ENCODE assay signal across 22 cellular contexts in the genomic region with DNA sequence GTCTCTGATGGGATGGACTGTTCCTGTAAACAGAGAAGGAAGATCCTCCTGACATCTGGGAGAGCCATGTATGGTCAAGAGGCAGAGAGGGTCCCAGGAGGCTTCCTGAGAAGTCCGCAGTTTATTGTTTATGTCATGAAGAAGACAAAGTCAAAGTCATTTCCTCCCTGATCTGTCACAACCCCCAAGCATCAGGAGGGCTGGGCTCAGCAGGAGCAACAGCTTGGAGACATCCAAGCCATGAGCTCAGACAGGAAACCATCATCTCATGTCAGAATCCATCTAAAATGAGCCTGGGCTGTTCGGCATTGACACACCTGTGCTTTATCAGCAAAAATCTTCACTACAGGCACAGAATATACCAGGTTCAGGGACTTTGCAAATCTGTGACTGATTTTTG.
DNase-seq lines count a peak whose midpoint lies in the region; ATAC-seq and TF ChIP-seq lines count a peak whose summit lies in the region.
"Had no signal": no experiment of that assay in that cellular context is flagged by ENCODE, and none has a peak within 500 bp of the region (broad histone marks: within the 10 kb centered on the region; RNA-seq: fewer than 3 reads in every experiment).

No MANE protein-coding gene starts in this region.

- no peaks in the 10 kb centered on the region for H3K9me3 Mint-ChIP-seq in activated CD4-positive, alpha-beta memory T cell treated with anti-CD3 and anti-CD28 coated beads for 36 hours

- H3K36me3 ChIP-seq in BLaER1 treated with 17β-estradiol and CSF1 and Interleukin-3, amounts not matched to agents 10 nM and 100 nM: no peaks in the 10 kb centered on the region
- H3K36me3 ChIP-seq in H7 (replicated peaks; ENCODE audit: control insufficient read depth, insufficient read depth, low read length): no peaks in the 10 kb centered on the region
- H3K36me3 ChIP-seq: BE2C had no signal

- H4K20me1 ChIP-seq in BLaER1 treated with 17β-estradiol and CSF1 and Interleukin-3, amounts not matched to agents 10 nM and 100 nM: no peaks in the 10 kb centered on the region

- H3K9ac ChIP-seq in BLaER1 treated with 17β-estradiol and CSF1 and Interleukin-3, amounts not matched to agents 10 nM and 100 nM: no peak overlapping the region

- peaks cover 0 to 18% (median 10%) of the 10 kb centered on the region in 10 experiments; a peak in 12 of 20 replicates for H3K4me1 ChIP-seq in BLaER1 treated with 17β-estradiol and CSF1 and Interleukin-3, amounts not matched to agents 10 nM and 100 nM

- ATAC-seq in HG03280 (IDR thresholded peaks at IDR 0.05; ENCODE audit: unreplicated experiment): no peak
- ATAC-seq: GM12878 had no signal

- POLR2A ChIA-PET in activated CD4-positive, alpha-beta memory T cell treated with anti-CD3 and anti-CD28 coated beads for 36 hours (lab: Charles Lee): no interaction called here

- no peaks in the 10 kb centered on the region for H3K9me3 ChIP-seq in BLaER1 treated with 17β-estradiol and CSF1 and Interleukin-3, amounts not matched to agents 10 nM and 100 nM (replicated peaks in 1 of 11)
- H3K9me3 ChIP-seq: BE2C had no signal

- no peaks in the 10 kb centered on the region for H3K36me3 Mint-ChIP-seq in activated CD4-positive, alpha-beta memory T cell treated with anti-CD3 and anti-CD28 coated beads for 36 hours
- H3K36me3 Mint-ChIP-seq: CD14-positive monocyte; CD4-positive, alpha-beta memory T cell; CD4-positive, CD25-positive, alpha-beta regulatory T cell; CD8-positive, alpha-beta memory T cell had no signal

- peaks cover 3% of the 10 kb centered on the region for H3K27me3 Mint-ChIP-seq in activated CD4-positive, alpha-beta memory T cell treated with anti-CD3 and anti-CD28 coated beads for 36 hours
- H3K27me3 Mint-ChIP-seq: CD8-positive, alpha-beta memory T cell had no signal

- H3K4me1 Mint-ChIP-seq in activated CD4-positive, alpha-beta memory T cell treated with anti-CD3 and anti-CD28 coated beads for 36 hours (ENCODE audit: low read depth): no peaks in the 10 kb centered on the region
- H3K4me1 Mint-ChIP-seq: CD14-positive monocyte; CD4-positive, alpha-beta memory T cell; CD4-positive, CD25-positive, alpha-beta regulatory T cell; CD8-positive, alpha-beta memory T cell had no signal

- CTCF ChIA-PET in activated CD4-positive, alpha-beta memory T cell treated with anti-CD3 and anti-CD28 coated beads for 36 hours (lab: Charles Lee): interaction anchor here (0.6 kb wide), 1 partner anchor 12 kb away, joined by 3 read pairs; no protein-coding TSS in a partner anchor

- intact Hi-C loops in activated CD4-positive, alpha-beta memory T cell treated with anti-CD3 and anti-CD28 coated beads for 36 hours (cut with micrococcal nuclease): no loop called here

- no peak overlapping the region for H3K27ac ChIP-seq in BLaER1 treated with 17β-estradiol and CSF1 and Interleukin-3, amounts not matched to agents 10 nM and 100 nM

- H3K4me3 ChIP-seq in BLaER1 treated with 17β-estradiol and CSF1 and Interleukin-3, amounts not matched to agents 10 nM and 100 nM: no peak overlapping the region
- no peak overlapping the region for H3K4me3 ChIP-seq in H7 (ENCODE audit: insufficient read depth, low read depth, low read length)
- H3K4me3 ChIP-seq: GM12878 had no signal

- H3K27me3 ChIP-seq in BLaER1 treated with 17β-estradiol and CSF1 and Interleukin-3, amounts not matched to agents 10 nM and 100 nM: no peaks in the 10 kb centered on the region
- H3K27me3 ChIP-seq in H7 (ENCODE audit: control insufficient read depth, insufficient read depth, low read length): no peaks in the 10 kb centered on the region
- H3K27me3 ChIP-seq: BE2C had no signal

- H3K27ac Mint-ChIP-seq in activated CD4-positive, alpha-beta memory T cell treated with anti-CD3 and anti-CD28 coated beads for 36 hours: no peak overlapping the region
- H3K27ac Mint-ChIP-seq: CD14-positive monocyte; CD4-positive, alpha-beta memory T cell; CD4-positive, CD25-positive, alpha-beta regulatory T cell; CD8-positive, alpha-beta memory T cell had no signal

- H3K4me3 Mint-ChIP-seq in activated CD4-positive, alpha-beta memory T cell treated with anti-CD3 and anti-CD28 coated beads for 36 hours: no peak overlapping the region
- H3K4me3 Mint-ChIP-seq: CD14-positive monocyte; CD4-positive, alpha-beta memory T cell; CD4-positive, CD25-positive, alpha-beta regulatory T cell; CD8-positive, alpha-beta memory T cell had no signal

- peak overlapping the region in 9 of 11 experiments; percentile 7 to 49 (median 31); a peak in 13 of 22 replicates for H3K4me2 ChIP-seq in BLaER1 treated with 17β-estradiol and CSF1 and Interleukin-3, amounts not matched to agents 10 nM and 100 nM

- DNase-seq in H7: no peak
- no peak for DNase-seq in activated CD4-positive, alpha-beta memory T cell treated with anti-CD3 and anti-CD28 coated beads for 36 hours
- DNase-seq: 8988T; ACHN; BE2C; C1 segment of cervical spinal cord; CD4-positive, alpha-beta memory T cell; CD4-positive, CD25-positive, alpha-beta regulatory T cell; CD8-positive, alpha-beta memory T cell; COR-L47; DMS 273 treated with DMSO at 0.1 percent for 48 hours; DMS153; DMS53; DMS79; DND-41; EL; GDM1 had no signal

TF ChIP-seq in PFSK-1, 5 proteins besides CTCF, POLR2A, EP300 and RAD21:
- TF ChIP-seq SIN3A (IDR thresholded peaks at IDR 0.05; ENCODE audit: borderline replicate concordance, insufficient read depth, low read length) (no peak), FOXP2 (optimal IDR thresholded peaks at IDR 0.05; ENCODE audit: borderline replicate concordance, extremely low read depth, extremely low read length, insufficient read depth) (peak; percentile 72), POLR2AphosphoS5 (IDR thresholded peaks at IDR 0.05; ENCODE audit: low read depth, low read length) (no peak), TAF1 (IDR thresholded peaks at IDR 0.05; ENCODE audit: borderline replicate concordance, insufficient read depth, low read length) (no peak)
- TF ChIP-seq, protein P1, sequence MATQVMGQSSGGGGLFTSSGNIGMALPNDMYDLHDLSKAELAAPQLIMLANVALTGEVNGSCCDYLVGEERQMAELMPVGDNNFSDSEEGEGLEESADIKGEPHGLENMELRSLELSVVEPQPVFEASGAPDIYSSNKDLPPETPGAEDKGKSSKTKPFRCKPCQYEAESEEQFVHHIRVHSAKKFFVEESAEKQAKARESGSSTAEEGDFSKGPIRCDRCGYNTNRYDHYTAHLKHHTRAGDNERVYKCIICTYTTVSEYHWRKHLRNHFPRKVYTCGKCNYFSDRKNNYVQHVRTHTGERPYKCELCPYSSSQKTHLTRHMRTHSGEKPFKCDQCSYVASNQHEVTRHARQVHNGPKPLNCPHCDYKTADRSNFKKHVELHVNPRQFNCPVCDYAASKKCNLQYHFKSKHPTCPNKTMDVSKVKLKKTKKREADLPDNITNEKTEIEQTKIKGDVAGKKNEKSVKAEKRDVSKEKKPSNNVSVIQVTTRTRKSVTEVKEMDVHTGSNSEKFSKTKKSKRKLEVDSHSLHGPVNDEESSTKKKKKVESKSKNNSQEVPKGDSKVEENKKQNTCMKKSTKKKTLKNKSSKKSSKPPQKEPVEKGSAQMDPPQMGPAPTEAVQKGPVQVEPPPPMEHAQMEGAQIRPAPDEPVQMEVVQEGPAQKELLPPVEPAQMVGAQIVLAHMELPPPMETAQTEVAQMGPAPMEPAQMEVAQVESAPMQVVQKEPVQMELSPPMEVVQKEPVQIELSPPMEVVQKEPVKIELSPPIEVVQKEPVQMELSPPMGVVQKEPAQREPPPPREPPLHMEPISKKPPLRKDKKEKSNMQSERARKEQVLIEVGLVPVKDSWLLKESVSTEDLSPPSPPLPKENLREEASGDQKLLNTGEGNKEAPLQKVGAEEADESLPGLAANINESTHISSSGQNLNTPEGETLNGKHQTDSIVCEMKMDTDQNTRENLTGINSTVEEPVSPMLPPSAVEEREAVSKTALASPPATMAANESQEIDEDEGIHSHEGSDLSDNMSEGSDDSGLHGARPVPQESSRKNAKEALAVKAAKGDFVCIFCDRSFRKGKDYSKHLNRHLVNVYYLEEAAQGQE (IDR thresholded peaks at IDR 0.05; ENCODE audit: insufficient read depth in 1 of 2, low read depth in 2 of 2, low read length in 2 of 2): no peak
